9 cellular contexts compared by ENCODE assay signal in genomic region chr1:219927956-219928790, GRCh38. TPM values are rescaled to one million over a fixed set of nuclear protein-coding genes. Genes with fewer than 3 reads are reported as not detected.
DNase-seq lines count a peak whose midpoint lies in the region; ATAC-seq and TF ChIP-seq lines count a peak whose summit lies in the region.
"Had no signal": no experiment of that assay in that cellular context is flagged by ENCODE, and none has a peak within 500 bp of the region (broad histone marks: within the 10 kb centered on the region; RNA-seq: fewer than 3 reads in every experiment).

Gene SLC30A10 (minus strand): TSS chr1:219928557. CDS start chr1:219928440, 117 bp downstream.

- H3K4me2 ChIP-seq in parathyroid adenoma (ENCODE audit: low read length) = peak within 1 kb of the TSS; percentile 60
- H3K4me2 ChIP-seq: BLaER1 had no signal

- H3K36me3 ChIP-seq in parathyroid adenoma (ENCODE audit: control insufficient read depth, insufficient read depth, low read length) = no peaks in the 10 kb centered on the region
- H3K36me3 ChIP-seq: BLaER1 had no signal

- peak within 1 kb of the TSS; percentile 79 to 87 for H3K4me3 Mint-ChIP-seq in activated T-cell treated with anti-CD3 and anti-CD28 coated beads, Interleukin-2, amount 50 U/mL, for 72 hours

- H3K4me3 ChIP-seq in parathyroid adenoma (ENCODE audit: low read depth, low read length) = peak within 1 kb of the TSS; percentile 38
- H3K4me3 ChIP-seq: BLaER1 had no signal

- peak; percentile 4 for DNase-seq in NCI-H1694 treated with DMSO at 0.1 percent for 48 hours (lab: John Stamatoyannopoulos, UW)
- DNase-seq in NCI-H1694 (lab: John Stamatoyannopoulos, UW) = no peak
- peak; percentile 12 to 19 for DNase-seq in activated T-cell treated with anti-CD3 and anti-CD28 coated beads, Interleukin-2, amount 50 U/mL, for 72 hours
- peak; percentile 28 for DNase-seq in left cardiac atrium

- intact Hi-C loops in left cardiac atrium (cut with DNase I) = no loop called here

- no peaks in the 10 kb centered on the region for H3K27me3 ChIP-seq in parathyroid adenoma (ENCODE audit: control insufficient read depth, insufficient read depth, low read length)
- H3K27me3 ChIP-seq: BLaER1 had no signal

- H3K36me3 Mint-ChIP-seq in activated T-cell treated with anti-CD3 and anti-CD28 coated beads, Interleukin-2, amount 50 U/mL, for 72 hours (ENCODE audit: insufficient read depth in 2 of 2) = no peaks in the 10 kb centered on the region

- H3K4me1 ChIP-seq in parathyroid adenoma = no peaks in the 10 kb centered on the region
- H3K4me1 ChIP-seq: BLaER1 had no signal

- no peaks in the 10 kb centered on the region for H3K9me3 ChIP-seq in parathyroid adenoma (ENCODE audit: control insufficient read depth, low read length)

- H3K4me1 Mint-ChIP-seq in activated T-cell treated with anti-CD3 and anti-CD28 coated beads, Interleukin-2, amount 50 U/mL, for 72 hours (ENCODE audit: low read depth) = peaks cover 4% of the 10 kb centered on the region

- TF ChIP-seq CTCF in parathyroid adenoma (IDR thresholded peaks at IDR 0.05) = no peak

- no peaks in the 10 kb centered on the region for H3K9me3 Mint-ChIP-seq in activated T-cell treated with anti-CD3 and anti-CD28 coated beads, Interleukin-2, amount 50 U/mL, for 72 hours

- peak within 1 kb of the TSS; percentile 66 for H2AFZ ChIP-seq in parathyroid adenoma

- no peak within 1 kb of the TSS for H3K27ac Mint-ChIP-seq in activated T-cell treated with anti-CD3 and anti-CD28 coated beads, Interleukin-2, amount 50 U/mL, for 72 hours

- ATAC-seq in HG03432 (IDR thresholded peaks at IDR 0.05; ENCODE audit: unreplicated experiment) (peak; percentile 69), left cardiac atrium (peak; percentile 57 to 68), GM18870 (IDR thresholded peaks at IDR 0.05; ENCODE audit: unreplicated experiment) (no peak), HG03457 (IDR thresholded peaks at IDR 0.05; ENCODE audit: unreplicated experiment) (no peak)
- peak; percentile 69 to 71 for ATAC-seq in activated T-cell treated with anti-CD3 and anti-CD28 coated beads, Interleukin-2, amount 50 U/mL, for 72 hours (replicated peaks in 1 of 2)

- no peak within 1 kb of the TSS for H3K9ac ChIP-seq in parathyroid adenoma
- H3K9ac ChIP-seq: BLaER1 had no signal

- no peaks in the 10 kb centered on the region for H3K79me2 ChIP-seq in parathyroid adenoma

- H3K27me3 Mint-ChIP-seq in activated T-cell treated with anti-CD3 and anti-CD28 coated beads, Interleukin-2, amount 50 U/mL, for 72 hours (ENCODE audit: low read depth) = peaks cover 63% of the 10 kb centered on the region

- H3K27ac ChIP-seq in parathyroid adenoma = no peak within 1 kb of the TSS
- H3K27ac ChIP-seq: BLaER1 had no signal

RNA-seq across cellular contexts. Expression of gene SLC30A10, which starts in this region (rescaled TPM):
- total RNA-seq in activated T-cell treated with anti-CD3 and anti-CD28 coated beads, Interleukin-2, amount 50 U/mL, for 72 hours = not detected
- not detected for total RNA-seq in left cardiac atrium

Comparison
In these comparisons a context has a peak if more than half of its experiments do, and no peak if none do; other contexts are left out.
1. Peak in DNase-seq and ATAC-seq in activated T-cell treated with anti-CD3 and anti-CD28 coated beads, Interleukin-2, amount 50 U/mL, for 72 hours; RNA of the gene not detected or under 1 TPM.
2. Peak in DNase-seq and ATAC-seq in left cardiac atrium; RNA of the gene not detected or under 1 TPM.